In the genomic region with DNA sequence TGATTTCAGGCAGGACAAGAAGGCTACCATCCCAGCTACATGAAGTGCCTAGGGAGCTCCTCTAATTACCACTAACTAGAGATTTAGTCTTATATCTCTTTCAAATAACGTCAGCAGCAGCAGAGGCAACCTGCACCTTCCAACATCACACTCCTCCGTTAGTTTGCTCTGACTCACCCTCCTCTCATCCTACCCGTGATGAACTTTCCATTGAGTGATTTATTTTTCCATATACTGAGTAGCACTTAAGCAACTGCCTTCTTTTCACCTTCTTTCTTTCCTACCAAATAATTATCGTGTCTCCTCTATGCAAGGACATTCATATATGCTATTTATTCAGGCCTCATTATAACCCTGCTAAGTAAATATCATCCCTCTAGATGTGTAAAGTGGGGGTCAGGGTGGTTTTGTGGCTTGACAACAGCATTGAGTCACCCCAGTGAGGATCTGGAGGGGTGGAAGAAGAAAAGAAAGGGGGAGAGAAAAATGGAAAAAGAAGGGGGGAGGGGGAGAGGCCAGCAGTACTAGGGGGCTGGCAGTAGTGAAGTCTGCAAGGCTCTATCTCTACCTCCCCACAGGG, we compare ENCODE assay signal across 12 cellular contexts.
DNase-seq lines count a peak whose midpoint lies in the region; ATAC-seq and TF ChIP-seq lines count a peak whose summit lies in the region.
"Had no signal": no experiment of that assay in that cellular context is flagged by ENCODE, and none has a peak within 500 bp of the region (broad histone marks: within the 10 kb centered on the region; RNA-seq: fewer than 3 reads in every experiment).

No MANE protein-coding gene starts in this region.

- H3K36me3 Mint-ChIP-seq in activated CD8-positive, alpha-beta T cell treated with anti-CD3 and anti-CD28 coated beads for 36 hours (ENCODE audit: low read depth), result no peaks in the 10 kb centered on the region
- H3K36me3 Mint-ChIP-seq in glutamatergic neuron (ENCODE audit: unreplicated experiment), result peaks cover 7% of the 10 kb centered on the region

- POLR2A ChIA-PET in activated CD8-positive, alpha-beta T cell treated with anti-CD3 and anti-CD28 coated beads for 36 hours (lab: Charles Lee), result no interaction called here

- H3K36me3 ChIP-seq in vagina, result no peaks in the 10 kb centered on the region

- no peak for TF ChIP-seq POLR2A in vagina (IDR thresholded peaks at IDR 0.05)

- H3K9me3 Mint-ChIP-seq in activated CD8-positive, alpha-beta T cell treated with anti-CD3 and anti-CD28 coated beads for 36 hours, result no peaks in the 10 kb centered on the region
- peaks cover 7% of the 10 kb centered on the region for H3K9me3 Mint-ChIP-seq in glutamatergic neuron (ENCODE audit: unreplicated experiment)

- no peaks in the 10 kb centered on the region for H3K27me3 ChIP-seq in vagina

- TF ChIP-seq CTCF in activated CD8-positive, alpha-beta T cell treated with anti-CD3 and anti-CD28 coated beads for 36 hours (IDR thresholded peaks at IDR 0.05), result no peak
- TF ChIP-seq CTCF in glutamatergic neuron (IDR thresholded peaks at IDR 0.05; ENCODE audit: partially characterized antibody, unreplicated experiment) (no peak), vagina (IDR thresholded peaks at IDR 0.05) (no peak)

- H3K4me3 ChIP-seq in vagina, result no peak overlapping the region

- no peak overlapping the region for H3K4me3 Mint-ChIP-seq in activated CD8-positive, alpha-beta T cell treated with anti-CD3 and anti-CD28 coated beads for 36 hours
- H3K4me3 Mint-ChIP-seq in glutamatergic neuron (ENCODE audit: unreplicated experiment), result no peak overlapping the region

- DNase-seq in NCI-H748 (lab: John Stamatoyannopoulos, UW; ENCODE audit: unreplicated experiment), result peak; percentile 42
- DNase-seq in NCI-H748 treated with DMSO at 0.1 percent for 48 hours (lab: John Stamatoyannopoulos, UW), result no peak
- peak; percentile 58 for DNase-seq in Daoy (ENCODE audit: low read depth)
- peak; percentile 50 for DNase-seq in activated CD8-positive, alpha-beta T cell treated with anti-CD3 and anti-CD28 coated beads for 36 hours
- no peak for DNase-seq in glutamatergic neuron
- DNase-seq in vagina (ENCODE audit: extremely low spot score in 2 of 2), result no peak
- no peak for DNase-seq in NK-92 (lab: John Stamatoyannopoulos, UW; ENCODE audit: unreplicated experiment)
- DNase-seq: DMS79 treated with DMSO at 0.1 percent for 48 hours; stimulated activated CD4-positive, alpha-beta T cell treated with anti-CD3 and anti-CD28 coated beads, Interleukin-12 subunit alpha, Interleukin-12 subunit beta, amount 100 ng/mL, for 4 hours; T-helper 9 cell had no signal

- no peak overlapping the region for H3K27ac Mint-ChIP-seq in activated CD8-positive, alpha-beta T cell treated with anti-CD3 and anti-CD28 coated beads for 36 hours
- peak overlapping the region; percentile 12 for H3K27ac Mint-ChIP-seq in glutamatergic neuron (ENCODE audit: unreplicated experiment)

- peaks cover 9% of the 10 kb centered on the region for H3K27me3 Mint-ChIP-seq in activated CD8-positive, alpha-beta T cell treated with anti-CD3 and anti-CD28 coated beads for 36 hours
- H3K27me3 Mint-ChIP-seq in glutamatergic neuron (ENCODE audit: unreplicated experiment), result peaks cover 1% of the 10 kb centered on the region

- peaks cover 17% of the 10 kb centered on the region for H3K4me1 Mint-ChIP-seq in activated CD8-positive, alpha-beta T cell treated with anti-CD3 and anti-CD28 coated beads for 36 hours (ENCODE audit: low read depth)
- H3K4me1 Mint-ChIP-seq in glutamatergic neuron (ENCODE audit: low read depth, unreplicated experiment), result peaks cover 24% of the 10 kb centered on the region

- CTCF ChIA-PET in activated CD8-positive, alpha-beta T cell treated with anti-CD3 and anti-CD28 coated beads for 36 hours (lab: Charles Lee), result interaction anchor here (0.6 to 7.1 kb wide), 5 partner anchors 16 to 255 kb away, joined by 3 to 108 read pairs (median 25); no protein-coding TSS in a partner anchor

- H3K9me3 ChIP-seq in vagina, result no peaks in the 10 kb centered on the region

- intact Hi-C loops in activated CD8-positive, alpha-beta T cell treated with anti-CD3 and anti-CD28 coated beads for 36 hours (cut with micrococcal nuclease), result loop anchor here (5.0 kb wide), 1 partner anchor 60 kb away; no protein-coding TSS in a partner anchor
- intact Hi-C loops in vagina (cut with DNase I), result no loop called here

- ATAC-seq in activated CD8-positive, alpha-beta T cell treated with anti-CD3 and anti-CD28 coated beads for 36 hours, result peak; percentile 73
- no peak for ATAC-seq in HG02870 (IDR thresholded peaks at IDR 0.05; ENCODE audit: unreplicated experiment)

- H3K4me1 ChIP-seq in vagina, result no peaks in the 10 kb centered on the region

- no peak overlapping the region for H3K27ac ChIP-seq in vagina
- H3K27ac ChIP-seq: epithelial cell of prostate had no signal

Comparison
In these comparisons a context has a peak if more than half of its experiments do, and no peak if none do; other contexts are left out.
1. DNase-seq: peak in NCI-H748 (single experiment), Daoy (single experiment) and activated CD8-positive, alpha-beta T cell treated with anti-CD3 and anti-CD28 coated beads for 36 hours (single experiment); none in NCI-H748 treated with DMSO at 0.1 percent for 48 hours (single experiment), glutamatergic neuron (single experiment), vagina (0 of 2) and NK-92 (single experiment).